In genomic region chr5:72656331-72656730, GRCh38 we compare ENCODE assay signal across 20 cellular contexts.
"Had no signal": no experiment of that assay in that cellular context is flagged by ENCODE, and none has a peak within 500 bp of the region (broad histone marks: within the 10 kb centered on the region; RNA-seq: fewer than 3 reads in every experiment).

No MANE protein-coding gene starts in this region.

- H3K27ac Mint-ChIP-seq: dendritic cell treated with granulocyte-macrophage colony-stimulating factor and Interleukin-4, amounts not matched to agents 40 ng/mL and 50 ng/mL, for 4 days; effector memory CD8-positive, alpha-beta T cell; endodermal cell; mesothelial cell of epicardium; naive B cell had no signal

- H3K4me3 Mint-ChIP-seq: dendritic cell treated with granulocyte-macrophage colony-stimulating factor and Interleukin-4, amounts not matched to agents 40 ng/mL and 50 ng/mL, for 4 days; effector memory CD8-positive, alpha-beta T cell; endodermal cell; mesothelial cell of epicardium; naive B cell had no signal

- H3K9me3 Mint-ChIP-seq: dendritic cell treated with granulocyte-macrophage colony-stimulating factor and Interleukin-4, amounts not matched to agents 40 ng/mL and 50 ng/mL, for 4 days; effector memory CD8-positive, alpha-beta T cell; endodermal cell; mesothelial cell of epicardium; naive B cell had no signal

- H3K36me3 ChIP-seq: colonic mucosa, gastroesophageal sphincter, heart right ventricle, left lung, lower lobe of right lung had no signal

- H3K27ac ChIP-seq: colonic mucosa, epithelial cell of prostate, foreskin keratinocyte, gastroesophageal sphincter, heart right ventricle, left lung, lower lobe of right lung had no signal

- H3K4me1 Mint-ChIP-seq: naive B cell had no signal

- H3K4me1 ChIP-seq: colonic mucosa, foreskin keratinocyte, gastroesophageal sphincter, heart right ventricle, left lung, lower lobe of right lung had no signal

- DNase-seq: colonic mucosa; cortex of kidney; effector CD8-positive, alpha-beta T cell; effector memory CD8-positive, alpha-beta T cell; endodermal cell; erythroblast; foreskin keratinocyte; head of caudate nucleus; heart right ventricle; left cardiac atrium; left lung; left ventricle myocardium superior; lower lobe of right lung; mesenchymal stem cell; mucosa of descending colon; naive B cell had no signal

- H3K36me3 Mint-ChIP-seq: mesothelial cell of epicardium, naive B cell had no signal

- H3K9me3 ChIP-seq: colonic mucosa, gastroesophageal sphincter, heart right ventricle, left lung, lower lobe of right lung, mucosa of descending colon had no signal

- H3K4me3 ChIP-seq: colonic mucosa, gastroesophageal sphincter, heart right ventricle, left lung, lower lobe of right lung, mucosa of descending colon had no signal

- H3K27me3 ChIP-seq: colonic mucosa, gastroesophageal sphincter, heart right ventricle, left lung had no signal
